Comparison of ENCODE assay signal across 9 cellular contexts in genomic region chr18:50058731-50059130, GRCh38.
"Had no signal": no experiment of that assay in that cellular context is flagged by ENCODE, and none has a peak within 500 bp of the region (broad histone marks: within the 10 kb centered on the region; RNA-seq: fewer than 3 reads in every experiment).

No MANE protein-coding gene starts in this region.

- ATAC-seq: HCT116, K562 had no signal

- H3K4me3 ChIP-seq: GM23248, HAP-1, K562 had no signal

- H3K27ac ChIP-seq: GM23248 had no signal

- FAIRE-seq: HTR-8/SVneo, K562 had no signal

- DNase-seq: GM23248, GOT3, H7, HFFc6, IMR-90 had no signal

- H3K4me1 ChIP-seq: HAP-1 had no signal

- H3K9ac ChIP-seq: GM23248 had no signal

- H3K36me3 ChIP-seq: HAP-1 had no signal

- H3K9me3 ChIP-seq: HAP-1 had no signal
